Comparison of ENCODE assay signal across 8 cellular contexts in the genomic region with DNA sequence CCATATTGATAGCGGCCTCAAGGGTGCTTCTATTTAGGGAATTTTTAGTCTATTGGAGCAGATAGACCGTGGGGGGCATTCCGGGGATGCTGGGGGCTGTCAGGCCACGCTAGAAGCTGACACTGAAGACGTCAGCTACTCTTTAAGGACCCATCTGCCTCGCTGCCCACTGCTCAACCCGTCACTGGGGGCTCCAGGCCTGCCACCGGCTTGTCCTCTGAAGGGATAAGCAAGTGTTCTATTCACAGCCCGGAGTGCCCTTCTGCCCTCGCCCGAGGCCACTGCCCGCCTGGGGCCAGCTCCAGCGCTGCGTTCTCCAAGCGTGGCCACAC. TPM values are rescaled to one million over a fixed set of nuclear protein-coding genes. Genes with fewer than 3 reads are reported as not detected.
DNase-seq lines count a peak whose midpoint lies in the region; ATAC-seq and TF ChIP-seq lines count a peak whose summit lies in the region.

No MANE protein-coding gene starts in this region.

- intact Hi-C loops in stomach (cut with DNase I; ENCODE audit: low total_unique reads) (no loop called here), sciatic nerve (cut with DNase I) (no loop called here)

- H3K4me1 ChIP-seq in iPS-15b (ENCODE audit: control insufficient read depth, insufficient read depth, low read length) (peaks cover 6% of the 10 kb centered on the region), stomach (peaks cover 0 to 26% (median 10%) of the 10 kb centered on the region in 4 donors)

- 9 to 50% (median 37%) methylated on average over 1 to 15 of the region's 15 CpGs for WGBS in stomach, 5 donors

- H3K4me3 ChIP-seq in WI38 (ENCODE audit: low read depth, low read length) (peak overlapping the region; percentile 57), iPS-15b (ENCODE audit: low read depth, low read length) (peak overlapping the region; percentile 75), stomach (peak overlapping the region; percentile 55 to 72 (median 68))

- TF ChIP-seq EP300 in stomach (IDR thresholded peaks at IDR 0.05), result no peak

- peak overlapping the region; percentile 85 to 97 (median 90) for H3K27ac ChIP-seq in stomach

- TF ChIP-seq POLR2A in stomach (IDR thresholded peaks at IDR 0.05), result no peak

- DNase-seq in NCI-H524 (lab: John Stamatoyannopoulos, UW) (peak; percentile 32 to 75), NCI-H524 treated with DMSO at 0.1 percent for 48 hours (lab: John Stamatoyannopoulos, UW) (no peak), stomach (no peak), NAMALWA (ENCODE audit: low spot score) (no peak), sciatic nerve (ENCODE audit: low spot score) (no peak)

- no peaks in the 10 kb centered on the region for H3K36me3 ChIP-seq in iPS-15b (ENCODE audit: control insufficient read depth, insufficient read depth, low read length)
- H3K36me3 ChIP-seq in stomach, result peaks cover 0 to 12% (median 7%) of the 10 kb centered on the region in 4 donors

- H3K27me3 ChIP-seq in iPS-15b (ENCODE audit: control insufficient read depth, insufficient read depth, low read length) (peaks cover 23% of the 10 kb centered on the region), stomach (no peaks in the 10 kb centered on the region)

- no peak overlapping the region for H3K9ac ChIP-seq in iPS-15b (ENCODE audit: low read depth, low read length)

- H3K9me3 ChIP-seq in iPS-15b (ENCODE audit: control insufficient read depth, insufficient read depth, low read length), result no peaks in the 10 kb centered on the region
- H3K9me3 ChIP-seq in stomach, result no peaks in the 10 kb centered on the region

- ATAC-seq in HG03135 (IDR thresholded peaks at IDR 0.05; ENCODE audit: unreplicated experiment) (no peak), sciatic nerve (no peak)

- TF ChIP-seq CTCF in WI38 (IDR thresholded peaks at IDR 0.05; ENCODE audit: low read depth, low read length), result no peak
- TF ChIP-seq CTCF in stomach (IDR thresholded peaks at IDR 0.05), result no peak

RNA-seq across cellular contexts. Expression of a gene that starts 0.7 kb away (rescaled TPM):
- total RNA-seq in stomach (10 to 100 TPM; 13.6 to 44.0 (median 38.4) TPM), sciatic nerve (31.1 TPM)
- polyA plus RNA-seq in stomach, result 10 to 100 TPM; 16.5 to 22.3 (median 20.0) TPM

Comparison
In these comparisons a context has a peak if more than half of its experiments do, and no peak if none do; other contexts are left out.
1. DNase-seq: peak in NCI-H524 (2 of 2); none in NCI-H524 treated with DMSO at 0.1 percent for 48 hours (single experiment), stomach (single experiment), NAMALWA (single experiment) and sciatic nerve (single experiment).
2. Peak in every context shown above with its lines, with median percentiles within 50 percentile points of each other: H3K4me3 ChIP-seq.